13 cellular contexts compared by ENCODE assay signal in genomic region chr10:7795605-7796004, GRCh38. TPM values are rescaled to one million over a fixed set of nuclear protein-coding genes. Genes with fewer than 3 reads are reported as not detected.
DNase-seq lines count a peak whose midpoint lies in the region; ATAC-seq and TF ChIP-seq lines count a peak whose summit lies in the region.
"Had no signal": no experiment of that assay in that cellular context is flagged by ENCODE, and none has a peak within 500 bp of the region (broad histone marks: within the 10 kb centered on the region; RNA-seq: fewer than 3 reads in every experiment).

No MANE protein-coding gene starts in this region.

- intact Hi-C loops in activated T-helper 2 cell treated with anti-CD3 and anti-CD28 coated beads, Interferon-gamma antibody, Interleukin-2, Interleukin-4, amounts not matched to agents 10 μg/mL and 5 μg/mL and 100 μg/mL, durations not matched to agents 14 hours and 24 hours and 36 hours (cut with micrococcal nuclease): no loop called here

- no peak for TF ChIP-seq CTCF in HFFc6 (IDR thresholded peaks at IDR 0.05)
- no peak for TF ChIP-seq CTCF in foreskin keratinocyte (conservative IDR thresholded peaks at IDR 0.05)
- no peak for TF ChIP-seq CTCF in omental fat pad (IDR thresholded peaks at IDR 0.05)
- TF ChIP-seq CTCF in neural progenitor cell (IDR thresholded peaks at IDR 0.05): no peak
- no peak for TF ChIP-seq CTCF in WERI-Rb-1 (IDR thresholded peaks at IDR 0.05; ENCODE audit: low read depth, low read length)

- H3K36me3 ChIP-seq in neural progenitor cell (no peaks in the 10 kb centered on the region), WERI-Rb-1 (peaks cover 20% of the 10 kb centered on the region)

- H2AFZ ChIP-seq in neural progenitor cell (replicated peaks): no peak overlapping the region

- peaks cover 64% of the 10 kb centered on the region for H3K79me2 ChIP-seq in neural progenitor cell (ENCODE audit: low read depth)

- ATAC-seq in foreskin keratinocyte: peak; percentile 19
- peak; percentile 77 for ATAC-seq in omental fat pad (ENCODE audit: low FRiP score)
- no peak for ATAC-seq in HG02884 (IDR thresholded peaks at IDR 0.05; ENCODE audit: unreplicated experiment)
- ATAC-seq: CD8-positive, alpha-beta T cell had no signal

- H3K4me1 ChIP-seq in foreskin keratinocyte (peaks cover 15% of the 10 kb centered on the region), neural progenitor cell (no peaks in the 10 kb centered on the region)

- no peak for DNase-seq in HFFc6
- DNase-seq in activated T-helper 2 cell treated with anti-CD3 and anti-CD28 coated beads, Interferon-gamma antibody, Interleukin-2, Interleukin-4, amounts not matched to agents 10 μg/mL and 5 μg/mL and 100 μg/mL, durations not matched to agents 14 hours and 24 hours and 36 hours (ENCODE audit: low spot score): no peak
- no peak for DNase-seq in foreskin keratinocyte
- no peak for DNase-seq in omental fat pad (ENCODE audit: low spot score)
- DNase-seq in neural progenitor cell (ENCODE audit: low spot score): no peak
- no peak for DNase-seq in WERI-Rb-1
- DNase-seq: activated CD4-positive, alpha-beta memory T cell treated with anti-CD3 and anti-CD28 coated beads for 36 hours; CD8-positive, alpha-beta T cell; NCI-H187; nephron progenitor cell; T-helper 1 cell had no signal

- H3K4me3 Mint-ChIP-seq in HFFc6 (no peak overlapping the region), neural progenitor cell (no peak overlapping the region)
- H3K4me3 Mint-ChIP-seq in activated T-helper 2 cell treated with anti-CD3 and anti-CD28 coated beads, Interferon-gamma antibody, Interleukin-2, Interleukin-4, amounts not matched to agents 10 μg/mL and 5 μg/mL and 100 μg/mL, durations not matched to agents 14 hours and 24 hours and 36 hours (ENCODE audit: low read depth): no peak overlapping the region
- H3K4me3 Mint-ChIP-seq: activated CD4-positive, alpha-beta memory T cell treated with anti-CD3 and anti-CD28 coated beads for 36 hours; CD8-positive, alpha-beta T cell; nephron progenitor cell had no signal

- H3K27me3 Mint-ChIP-seq in HFFc6 (ENCODE audit: insufficient read depth) (no peaks in the 10 kb centered on the region), neural progenitor cell (ENCODE audit: insufficient read depth, low read depth) (no peaks in the 10 kb centered on the region)
- H3K27me3 Mint-ChIP-seq in activated T-helper 2 cell treated with anti-CD3 and anti-CD28 coated beads, Interferon-gamma antibody, Interleukin-2, Interleukin-4, amounts not matched to agents 10 μg/mL and 5 μg/mL and 100 μg/mL, durations not matched to agents 14 hours and 24 hours and 36 hours (ENCODE audit: low read depth): no peaks in the 10 kb centered on the region
- H3K27me3 Mint-ChIP-seq: activated CD4-positive, alpha-beta memory T cell treated with anti-CD3 and anti-CD28 coated beads for 36 hours; IgD-negative memory B cell had no signal

- peaks cover 52% of the 10 kb centered on the region for H4K20me1 ChIP-seq in neural progenitor cell (ENCODE audit: low read depth)

- H3K9me3 ChIP-seq in neural progenitor cell (ENCODE audit: low read depth): no peaks in the 10 kb centered on the region
- H3K9me3 ChIP-seq in WERI-Rb-1 (ENCODE audit: severe bottlenecking): no peaks in the 10 kb centered on the region

- H3K27ac ChIP-seq in foreskin keratinocyte (no peak overlapping the region), neural progenitor cell (no peak overlapping the region), WERI-Rb-1 (no peak overlapping the region)

- H3K27ac Mint-ChIP-seq in HFFc6 (peak overlapping the region; percentile 66), neural progenitor cell (no peak overlapping the region)
- H3K27ac Mint-ChIP-seq in activated T-helper 2 cell treated with anti-CD3 and anti-CD28 coated beads, Interferon-gamma antibody, Interleukin-2, Interleukin-4, amounts not matched to agents 10 μg/mL and 5 μg/mL and 100 μg/mL, durations not matched to agents 14 hours and 24 hours and 36 hours: peak overlapping the region; percentile 3
- H3K27ac Mint-ChIP-seq: activated CD4-positive, alpha-beta memory T cell treated with anti-CD3 and anti-CD28 coated beads for 36 hours; CD8-positive, alpha-beta T cell; IgD-negative memory B cell; nephron progenitor cell had no signal

- no peak overlapping the region for H3K9ac ChIP-seq in neural progenitor cell

- H3K4me1 Mint-ChIP-seq in HFFc6 (ENCODE audit: low read depth): peaks cover 76% of the 10 kb centered on the region
- peaks cover 51% of the 10 kb centered on the region for H3K4me1 Mint-ChIP-seq in activated T-helper 2 cell treated with anti-CD3 and anti-CD28 coated beads, Interferon-gamma antibody, Interleukin-2, Interleukin-4, amounts not matched to agents 10 μg/mL and 5 μg/mL and 100 μg/mL, durations not matched to agents 14 hours and 24 hours and 36 hours (ENCODE audit: low read depth)
- H3K4me1 Mint-ChIP-seq in neural progenitor cell: peaks cover 2% of the 10 kb centered on the region

- H3K27me3 ChIP-seq in foreskin keratinocyte (no peaks in the 10 kb centered on the region), neural progenitor cell (no peaks in the 10 kb centered on the region), WERI-Rb-1 (ENCODE audit: insufficient read depth, low read depth, severe bottlenecking) (no peaks in the 10 kb centered on the region)

- peaks cover 53% of the 10 kb centered on the region for H3K36me3 Mint-ChIP-seq in HFFc6 (ENCODE audit: low read depth)
- peaks cover 71% of the 10 kb centered on the region for H3K36me3 Mint-ChIP-seq in activated T-helper 2 cell treated with anti-CD3 and anti-CD28 coated beads, Interferon-gamma antibody, Interleukin-2, Interleukin-4, amounts not matched to agents 10 μg/mL and 5 μg/mL and 100 μg/mL, durations not matched to agents 14 hours and 24 hours and 36 hours (ENCODE audit: low read depth)
- peaks cover 33% of the 10 kb centered on the region for H3K36me3 Mint-ChIP-seq in neural progenitor cell

- H3K4me3 ChIP-seq in neural progenitor cell (no peak overlapping the region), WERI-Rb-1 (ENCODE audit: low read depth, low read length) (no peak overlapping the region)

- H3K9me3 Mint-ChIP-seq in HFFc6 (no peaks in the 10 kb centered on the region), neural progenitor cell (no peaks in the 10 kb centered on the region)
- H3K9me3 Mint-ChIP-seq in activated T-helper 2 cell treated with anti-CD3 and anti-CD28 coated beads, Interferon-gamma antibody, Interleukin-2, Interleukin-4, amounts not matched to agents 10 μg/mL and 5 μg/mL and 100 μg/mL, durations not matched to agents 14 hours and 24 hours and 36 hours: no peaks in the 10 kb centered on the region
- H3K9me3 Mint-ChIP-seq: activated CD4-positive, alpha-beta memory T cell treated with anti-CD3 and anti-CD28 coated beads for 36 hours; CD8-positive, alpha-beta T cell; IgD-negative memory B cell; nephron progenitor cell had no signal

- no peaks in the 10 kb centered on the region for H3F3A ChIP-seq in neural progenitor cell (ENCODE audit: low read depth)

- H3K4me2 ChIP-seq in neural progenitor cell: no peak overlapping the region

RNA-seq across cellular contexts. Expression of gene ATP5F1C, which starts 7.6 kb away (rescaled TPM):
- total RNA-seq in HFFc6 (2021; fragmentation: NEBNext Ultra II Directional; extraction: Animal tissue kit (Norgen Biotek cat#: 25700)): 100 to 1,000 TPM; 298 to 340 (median 308) TPM
- 354 and 403 TPM in 2 replicates for total RNA-seq in activated T-helper 2 cell treated with anti-CD3 and anti-CD28 coated beads, Interferon-gamma antibody, Interleukin-2, Interleukin-4, amounts not matched to agents 10 μg/mL and 5 μg/mL and 100 μg/mL, durations not matched to agents 14 hours and 24 hours and 36 hours
- 286 and 291 TPM in 2 replicates for total RNA-seq in foreskin keratinocyte
- 257 and 281 TPM in 2 replicates for polyA plus RNA-seq in foreskin keratinocyte
- total RNA-seq in omental fat pad: 100 to 1,000 TPM; 174 to 218 (median 205) TPM
- total RNA-seq in neural progenitor cell (ENCODE audit: low replicate concordance): 356 and 466 TPM in 2 replicates

RNA-seq across cellular contexts. Expression of gene KIN, which starts 7.8 kb away (rescaled TPM):
- 10 to 100 TPM; 12.8 to 16.1 (median 15.0) TPM for total RNA-seq in HFFc6 (2021; fragmentation: NEBNext Ultra II Directional; extraction: Animal tissue kit (Norgen Biotek cat#: 25700))
- 9.8 and 12.0 TPM in 2 replicates for total RNA-seq in activated T-helper 2 cell treated with anti-CD3 and anti-CD28 coated beads, Interferon-gamma antibody, Interleukin-2, Interleukin-4, amounts not matched to agents 10 μg/mL and 5 μg/mL and 100 μg/mL, durations not matched to agents 14 hours and 24 hours and 36 hours
- total RNA-seq in foreskin keratinocyte: 9.5 and 11.5 TPM in 2 replicates
- polyA plus RNA-seq in foreskin keratinocyte: 12.9 and 15.3 TPM in 2 replicates
- total RNA-seq in omental fat pad: 1 to 10 TPM; 3.6 to 8.7 (median 7.3) TPM
- total RNA-seq in neural progenitor cell (ENCODE audit: low replicate concordance): 9.1 and 23.6 TPM in 2 replicates

RNA-seq across cellular contexts. Expression of gene TAF3, which starts 22.7 kb away (rescaled TPM):
- 10 to 100 TPM in 2 of 6 experiments, 1 to 10 TPM in 4; 8.1 to 11.3 (median 9.7) TPM for total RNA-seq in HFFc6 (2021; fragmentation: NEBNext Ultra II Directional; extraction: Animal tissue kit (Norgen Biotek cat#: 25700))
- 17.4 and 17.9 TPM in 2 replicates for total RNA-seq in activated T-helper 2 cell treated with anti-CD3 and anti-CD28 coated beads, Interferon-gamma antibody, Interleukin-2, Interleukin-4, amounts not matched to agents 10 μg/mL and 5 μg/mL and 100 μg/mL, durations not matched to agents 14 hours and 24 hours and 36 hours
- total RNA-seq in foreskin keratinocyte: 5.1 and 5.8 TPM in 2 replicates
- 2.6 and 3.3 TPM in 2 replicates for polyA plus RNA-seq in foreskin keratinocyte
- 1 to 10 TPM; 4.9 to 8.8 (median 6.4) TPM for total RNA-seq in omental fat pad
- 3.4 and 4.6 TPM in 2 replicates for total RNA-seq in neural progenitor cell (ENCODE audit: low replicate concordance)
